1 cellular context compared by ENCODE assay signal in genomic region chr6:35240838-35241801, GRCh38.
A peak's percentile ranks its signal among the peaks of the same experiment; 100 is the strongest.
TF ChIP-seq lines count a peak whose summit lies in the region.

No MANE protein-coding gene starts in this region.

TF ChIP-seq in K562, 482 proteins besides CTCF, POLR2A, EP300 and RAD21 (continued from another document):
- TF ChIP-seq ZNF740 (CRISPR knock-in tag; IDR thresholded peaks at IDR 0.05) = no peak
- no peak for TF ChIP-seq ZNF740 (tag; IDR thresholded peaks at IDR 0.05)
- 0 out of 2 replicates have a peak, but pooled peaks have one; percentile 7 for TF ChIP-seq HBP1 (CRISPR knock-in tag; IDR thresholded peaks at IDR 0.05)
- TF ChIP-seq ZNF23 (CRISPR knock-in tag; IDR thresholded peaks at IDR 0.05) = no peak
- TF ChIP-seq ZBTB43 (CRISPR knock-in tag; IDR thresholded peaks at IDR 0.05) = no peak
- TF ChIP-seq CTBP1 (IDR thresholded peaks at IDR 0.05; ENCODE audit: borderline replicate concordance) = peak; percentile 51; the same call in 1 of the 2 replicates
- peak; percentile 67; the same call in 1 of the 2 replicates for TF ChIP-seq ERF (CRISPR knock-in tag; IDR thresholded peaks at IDR 0.05)
- TF ChIP-seq ILF3 (IDR thresholded peaks at IDR 0.05; ENCODE audit: borderline replicate concordance) = no peak
- no peak for TF ChIP-seq KAT2B (IDR thresholded peaks at IDR 0.05; ENCODE audit: low read depth, low read length)
- no peak for TF ChIP-seq CHCHD3 (CRISPR knock-in tag; IDR thresholded peaks at IDR 0.05)
- TF ChIP-seq DEAF1 (CRISPR knock-in tag; IDR thresholded peaks at IDR 0.05) = peak; percentile 91
- TF ChIP-seq RHOXF2B (CRISPR knock-in tag; conservative IDR thresholded peaks at IDR 0.05) = 0 out of 2 replicates have a peak, but pooled peaks have one; percentile 25
- no peak for TF ChIP-seq RBFOX2 (IDR thresholded peaks at IDR 0.05; ENCODE audit: low read depth, low read length)
- TF ChIP-seq EGR1 (conservative IDR thresholded peaks at IDR 0.05) = no peak
- peak; percentile 59; the same call in 1 of the 2 replicates for TF ChIP-seq NFE2 (IDR thresholded peaks at IDR 0.05; ENCODE audit: low read depth)
- TF ChIP-seq, protein P1, sequence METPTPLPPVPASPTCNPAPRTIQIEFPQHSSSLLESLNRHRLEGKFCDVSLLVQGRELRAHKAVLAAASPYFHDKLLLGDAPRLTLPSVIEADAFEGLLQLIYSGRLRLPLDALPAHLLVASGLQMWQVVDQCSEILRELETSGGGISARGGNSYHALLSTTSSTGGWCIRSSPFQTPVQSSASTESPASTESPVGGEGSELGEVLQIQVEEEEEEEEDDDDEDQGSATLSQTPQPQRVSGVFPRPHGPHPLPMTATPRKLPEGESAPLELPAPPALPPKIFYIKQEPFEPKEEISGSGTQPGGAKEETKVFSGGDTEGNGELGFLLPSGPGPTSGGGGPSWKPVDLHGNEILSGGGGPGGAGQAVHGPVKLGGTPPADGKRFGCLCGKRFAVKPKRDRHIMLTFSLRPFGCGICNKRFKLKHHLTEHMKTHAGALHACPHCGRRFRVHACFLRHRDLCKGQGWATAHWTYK (CRISPR knock-in tag; IDR thresholded peaks at IDR 0.05) = 0 out of 2 replicates have a peak, but pooled peaks have one; percentile 38
- no peak for TF ChIP-seq MED1 (CRISPR knock-in tag; IDR thresholded peaks at IDR 0.05; ENCODE audit: borderline replicate concordance)
- TF ChIP-seq SUPT5H (IDR thresholded peaks at IDR 0.05) = no peak
- no peak for TF ChIP-seq ZNF77 (CRISPR knock-in tag; IDR thresholded peaks at IDR 0.05)
- TF ChIP-seq CCNT2 (IDR thresholded peaks at IDR 0.05; ENCODE audit: borderline replicate concordance, extremely low read depth, insufficient read length, low read depth, low read length) = no peak
- TF ChIP-seq, protein P2, sequence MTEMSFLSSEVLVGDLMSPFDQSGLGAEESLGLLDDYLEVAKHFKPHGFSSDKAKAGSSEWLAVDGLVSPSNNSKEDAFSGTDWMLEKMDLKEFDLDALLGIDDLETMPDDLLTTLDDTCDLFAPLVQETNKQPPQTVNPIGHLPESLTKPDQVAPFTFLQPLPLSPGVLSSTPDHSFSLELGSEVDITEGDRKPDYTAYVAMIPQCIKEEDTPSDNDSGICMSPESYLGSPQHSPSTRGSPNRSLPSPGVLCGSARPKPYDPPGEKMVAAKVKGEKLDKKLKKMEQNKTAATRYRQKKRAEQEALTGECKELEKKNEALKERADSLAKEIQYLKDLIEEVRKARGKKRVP (CRISPR knock-in tag; IDR thresholded peaks at IDR 0.05) = 0 out of 2 replicates have a peak, but pooled peaks have one; percentile 30
